12 cellular contexts compared by ENCODE assay signal in the genomic region with DNA sequence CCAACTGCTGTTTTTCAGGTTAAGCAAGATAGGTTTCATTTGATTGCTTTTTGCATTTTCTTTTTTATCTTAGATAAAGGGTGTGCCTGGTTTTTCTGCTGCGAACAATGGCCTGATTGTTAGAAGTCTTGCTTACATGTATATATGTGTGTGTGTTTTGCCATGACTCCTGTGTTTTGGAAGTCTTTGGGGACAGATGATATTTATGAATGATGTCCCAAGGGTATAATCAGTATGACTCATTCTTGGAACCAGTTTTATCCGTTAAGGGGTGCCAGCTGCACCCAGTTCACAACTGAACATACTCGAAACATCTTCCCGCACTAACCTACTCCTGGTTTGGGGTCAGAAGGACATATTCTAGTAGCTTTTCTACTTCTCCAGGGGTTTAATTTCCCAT.
DNase-seq lines count a peak whose midpoint lies in the region; ATAC-seq and TF ChIP-seq lines count a peak whose summit lies in the region.
"Had no signal": no experiment of that assay in that cellular context is flagged by ENCODE, and none has a peak within 500 bp of the region (broad histone marks: within the 10 kb centered on the region; RNA-seq: fewer than 3 reads in every experiment).

No MANE protein-coding gene starts in this region.

- H3K4me1 Mint-ChIP-seq in activated CD4-positive, alpha-beta memory T cell treated with anti-CD3 and anti-CD28 coated beads, Interleukin-2, amount 10 ng/mL, durations not matched to agents 7 days and 5 days = peaks cover 40% of the 10 kb centered on the region

- CTCF ChIA-PET in HEK293 (lab: Yijun Ruan, JAX) (interaction anchor here (0.5 to 1.0 kb wide), 3 partner anchors 12 to 135 kb away, joined by 3 to 4 read pairs (median 3); no protein-coding TSS in a partner anchor), OCI-LY7 (lab: Charles Lee; ENCODE audit: unreplicated experiment) (no interaction called here)
- CTCF ChIA-PET in activated CD4-positive, alpha-beta memory T cell treated with anti-CD3 and anti-CD28 coated beads, Interleukin-2, amount 10 ng/mL, durations not matched to agents 7 days and 5 days (lab: Charles Lee) = no interaction called here

- no peak overlapping the region for H3K4me2 ChIP-seq in OCI-LY7 (ENCODE audit: low read length)

- H4K20me1 ChIP-seq in OCI-LY7 (ENCODE audit: insufficient read depth, low read length) = no peaks in the 10 kb centered on the region

- ATAC-seq in GM21786 (IDR thresholded peaks at IDR 0.05; ENCODE audit: unreplicated experiment) = no peak
- ATAC-seq in HG03378 (IDR thresholded peaks at IDR 0.05; ENCODE audit: unreplicated experiment) = no peak
- ATAC-seq: left ventricle myocardium superior had no signal

- H3K4me3 Mint-ChIP-seq in activated CD4-positive, alpha-beta memory T cell treated with anti-CD3 and anti-CD28 coated beads, Interleukin-2, amount 10 ng/mL, durations not matched to agents 7 days and 5 days = no peak overlapping the region
- H3K4me3 Mint-ChIP-seq: activated T-helper 1 cell treated with anti-CD3 and anti-CD28 coated beads, Interleukin-12 subunit alpha, Interleukin-12 subunit beta, Interleukin-2, Interleukin-4 antibody, amounts not matched to agents 30 ng/mL and 10 ng/mL and 1 ng/mL, durations not matched to agents 14 hours and 24 hours and 36 hours had no signal

- no peak overlapping the region for H2AFZ ChIP-seq in OCI-LY7 (ENCODE audit: low read length)

- peaks cover 28% of the 10 kb centered on the region for H3K36me3 Mint-ChIP-seq in activated CD4-positive, alpha-beta memory T cell treated with anti-CD3 and anti-CD28 coated beads, Interleukin-2, amount 10 ng/mL, durations not matched to agents 7 days and 5 days (ENCODE audit: low read depth)

- no peak overlapping the region for H3K27ac ChIP-seq in HEK293 (ENCODE audit: extremely low read depth, low read depth, low read length)
- no peak overlapping the region for H3K27ac ChIP-seq in OCI-LY7 (ENCODE audit: low read depth, low read length, poor library complexity, severe bottlenecking)

- H3K4me1 ChIP-seq in HEK293 (ENCODE audit: control insufficient read depth, insufficient read depth, low read length) (peaks cover 12% of the 10 kb centered on the region), OCI-LY7 (ENCODE audit: insufficient read depth, low read length, poor library complexity, severe bottlenecking) (no peaks in the 10 kb centered on the region)

- TF ChIP-seq CTCF in AG10803 (conservative IDR thresholded peaks at IDR 0.05; ENCODE audit: low read length) = no peak
- TF ChIP-seq CTCF in HEK293 (tag by site-specific recombination; IDR thresholded peaks at IDR 0.05) = no peak
- TF ChIP-seq CTCF in OCI-LY7 (conservative IDR thresholded peaks at IDR 0.05; ENCODE audit: low read length) = no peak

- no TSS peak for BruUV-seq in OCI-LY7 (replicated peaks; lab: Mats Ljungman, UMichigan)

- no peaks in the 10 kb centered on the region for H3K9me3 ChIP-seq in HEK293 (ENCODE audit: control insufficient read depth, insufficient read depth, low read depth, low read length)
- no peaks in the 10 kb centered on the region for H3K9me3 ChIP-seq in OCI-LY7 (ENCODE audit: low read length)

- intact Hi-C loops in OCI-LY7 (cut with micrococcal nuclease; ENCODE audit: unreplicated experiment) = no loop called here

- H3K36me3 ChIP-seq in HEK293 (ENCODE audit: control insufficient read depth in 2 of 2, insufficient read depth in 1 of 2, low read length in 2 of 2) (no peaks in the 10 kb centered on the region), OCI-LY7 (ENCODE audit: insufficient read depth, low read length) (no peaks in the 10 kb centered on the region)

- DNase-seq in AG10803 (ENCODE audit: low read depth) (peak; percentile 56), foreskin melanocyte (peak; percentile 52), OCI-LY7 (ENCODE audit: low spot score) (no peak)
- no peak for DNase-seq in activated CD4-positive, alpha-beta memory T cell treated with anti-CD3 and anti-CD28 coated beads, Interleukin-2, amount 10 ng/mL, durations not matched to agents 7 days and 5 days
- DNase-seq in activated naive CD4-positive, alpha-beta T cell (lab: John Stamatoyannopoulos, UW) = no peak
- DNase-seq: CD8-positive, alpha-beta memory T cell; left ventricle myocardium superior; NCI-H1092 treated with DMSO at 0.1 percent for 48 hours had no signal

- no peak overlapping the region for H3K4me3 ChIP-seq in AG10803 (ENCODE audit: low read length)
- no peak overlapping the region for H3K4me3 ChIP-seq in HEK293 (ENCODE audit: low read depth, low read length)
- no peak overlapping the region for H3K4me3 ChIP-seq in OCI-LY7 (ENCODE audit: low read depth, low read length, poor library complexity, severe bottlenecking)

- POLR2A ChIA-PET in HEK293 (lab: Yijun Ruan, JAX) (no interaction called here), OCI-LY7 (lab: Charles Lee) (no interaction called here)
- POLR2A ChIA-PET in activated CD4-positive, alpha-beta memory T cell treated with anti-CD3 and anti-CD28 coated beads, Interleukin-2, amount 10 ng/mL, durations not matched to agents 7 days and 5 days (lab: Charles Lee) = interaction anchor here (1.3 kb wide), 1 partner anchor 19 kb away, joined by 3 read pairs; no protein-coding TSS in a partner anchor

- peaks cover 17% of the 10 kb centered on the region for H3K9me3 Mint-ChIP-seq in activated CD4-positive, alpha-beta memory T cell treated with anti-CD3 and anti-CD28 coated beads, Interleukin-2, amount 10 ng/mL, durations not matched to agents 7 days and 5 days

- H3K27me3 Mint-ChIP-seq in activated CD4-positive, alpha-beta memory T cell treated with anti-CD3 and anti-CD28 coated beads, Interleukin-2, amount 10 ng/mL, durations not matched to agents 7 days and 5 days = no peaks in the 10 kb centered on the region

- peak overlapping the region; percentile 58 for H3K27ac Mint-ChIP-seq in activated CD4-positive, alpha-beta memory T cell treated with anti-CD3 and anti-CD28 coated beads, Interleukin-2, amount 10 ng/mL, durations not matched to agents 7 days and 5 days
- H3K27ac Mint-ChIP-seq: activated T-helper 1 cell treated with anti-CD3 and anti-CD28 coated beads, Interleukin-12 subunit alpha, Interleukin-12 subunit beta, Interleukin-2, Interleukin-4 antibody, amounts not matched to agents 30 ng/mL and 10 ng/mL and 1 ng/mL, durations not matched to agents 14 hours and 24 hours and 36 hours had no signal

- H3K79me2 ChIP-seq in OCI-LY7 (ENCODE audit: insufficient read depth, low read depth, low read length) = no peaks in the 10 kb centered on the region

- no peaks in the 10 kb centered on the region for H3K9me2 ChIP-seq in OCI-LY7 (ENCODE audit: insufficient read depth, low read length)

TF ChIP-seq in HEK293, 187 proteins besides CTCF, POLR2A, EP300 and RAD21:
- peak; percentile 31; the same call in 1 of the 2 replicates for TF ChIP-seq SP7 (tag by site-specific recombination; IDR thresholded peaks at IDR 0.05)
- no peak for TF ChIP-seq FEZF1 (tag by site-specific recombination; IDR thresholded peaks at IDR 0.05)
- TF ChIP-seq ZNF623 (tag by site-specific recombination; IDR thresholded peaks at IDR 0.05) = no peak
- TF ChIP-seq ZNF335 (tag by site-specific recombination; conservative IDR thresholded peaks at IDR 0.05) = 0 out of 2 replicates have a peak, but pooled peaks have one; percentile 5
- TF ChIP-seq ZNF311 (tag by site-specific recombination; IDR thresholded peaks at IDR 0.05; ENCODE audit: borderline replicate concordance) = no peak
TF ChIP-seq in HEK293: peak in this region for 2.

Comparison
In these comparisons a context has a peak if more than half of its experiments do, and no peak if none do; other contexts are left out.
1. DNase-seq: peak in AG10803 (single experiment) and foreskin melanocyte (single experiment); none in activated CD4-positive, alpha-beta memory T cell treated with anti-CD3 and anti-CD28 coated beads, Interleukin-2, amount 10 ng/mL, durations not matched to agents 7 days and 5 days (single experiment), activated naive CD4-positive, alpha-beta T cell (0 of 4) and OCI-LY7 (single experiment).